Comparison of ENCODE assay signal across 1 cellular context in genomic region chr2:41836944-41837343, GRCh38.
TF ChIP-seq lines count a peak whose summit lies in the region.

No MANE protein-coding gene starts in this region.

TF ChIP-seq in HepG2, 621 proteins besides CTCF, POLR2A, EP300 and RAD21 (continued from another document and continues in another):
- no peak for TF ChIP-seq ZNF280B (CRISPR knock-in tag; IDR thresholded peaks at IDR 0.05; ENCODE audit: borderline replicate concordance)
- TF ChIP-seq BRD4 (CRISPR knock-in tag; IDR thresholded peaks at IDR 0.05), result no peak
- no peak for TF ChIP-seq ZNF350 (CRISPR knock-in tag; IDR thresholded peaks at IDR 0.05; ENCODE audit: borderline replicate concordance, low read depth)
- no peak for TF ChIP-seq XRCC5 (optimal IDR thresholded peaks at IDR 0.05; ENCODE audit: low read length)
- TF ChIP-seq POGZ (CRISPR knock-in tag; IDR thresholded peaks at IDR 0.05), result no peak
- no peak for TF ChIP-seq ZNF382 (CRISPR knock-in tag; IDR thresholded peaks at IDR 0.05; ENCODE audit: borderline replicate concordance)
- peak; percentile 95 for TF ChIP-seq LRRFIP1 (CRISPR knock-in tag; conservative IDR thresholded peaks at IDR 0.05)
- no peak for TF ChIP-seq GTF2F1 (IDR thresholded peaks at IDR 0.05; ENCODE audit: low read length)
- no peak for TF ChIP-seq MTA1 (CRISPR knock-in tag; IDR thresholded peaks at IDR 0.05; ENCODE audit: borderline replicate concordance)
- no peak for TF ChIP-seq NBN (conservative IDR thresholded peaks at IDR 0.05)
- TF ChIP-seq ZNF724P (CRISPR knock-in tag; IDR thresholded peaks at IDR 0.05; ENCODE audit: borderline replicate concordance), result no peak
- peak; percentile 92 for TF ChIP-seq GPN1 (CRISPR knock-in tag; IDR thresholded peaks at IDR 0.05; ENCODE audit: borderline replicate concordance)
- TF ChIP-seq GATAD1 (CRISPR knock-in tag; IDR thresholded peaks at IDR 0.05), result 0 out of 2 replicates have a peak, but pooled peaks have one; percentile 39
- no peak for TF ChIP-seq SRSF1 (optimal IDR thresholded peaks at IDR 0.05; ENCODE audit: low read depth, low read length)
- no peak for TF ChIP-seq ZNF609 (CRISPR knock-in tag; IDR thresholded peaks at IDR 0.05; ENCODE audit: borderline replicate concordance)
- no peak for TF ChIP-seq TCF12 (IDR thresholded peaks at IDR 0.05)
- no peak for TF ChIP-seq TCF12 (CRISPR knock-in tag; IDR thresholded peaks at IDR 0.05)
- TF ChIP-seq ZNF383 (CRISPR knock-in tag; IDR thresholded peaks at IDR 0.05; ENCODE audit: borderline replicate concordance), result no peak
- peak; percentile 40; the same call in 1 of the 2 replicates for TF ChIP-seq ZNF552 (CRISPR knock-in tag; IDR thresholded peaks at IDR 0.05; ENCODE audit: borderline replicate concordance)
- no peak for TF ChIP-seq ZNF543 (CRISPR knock-in tag; IDR thresholded peaks at IDR 0.05)
- no peak for TF ChIP-seq CAMTA2 (CRISPR knock-in tag; IDR thresholded peaks at IDR 0.05; ENCODE audit: borderline replicate concordance)
- TF ChIP-seq TBX3 (IDR thresholded peaks at IDR 0.05; ENCODE audit: borderline replicate concordance), result no peak
- TF ChIP-seq ZNF430 (CRISPR knock-in tag; IDR thresholded peaks at IDR 0.05), result peak; percentile 37; the same call in 1 of the 2 replicates
- TF ChIP-seq ZNF362 (CRISPR knock-in tag; IDR thresholded peaks at IDR 0.05; ENCODE audit: borderline replicate concordance), result no peak
- no peak for TF ChIP-seq ZHX2 (IDR thresholded peaks at IDR 0.05; ENCODE audit: low read depth)
- 0 out of 2 replicates have a peak, but pooled peaks have one; percentile 78 for TF ChIP-seq ZHX2 (CRISPR knock-in tag; IDR thresholded peaks at IDR 0.05; ENCODE audit: borderline replicate concordance)
- TF ChIP-seq ZNF691 (CRISPR knock-in tag; IDR thresholded peaks at IDR 0.05; ENCODE audit: borderline replicate concordance, low read depth), result no peak
- no peak for TF ChIP-seq E2F2 (CRISPR knock-in tag; IDR thresholded peaks at IDR 0.05; ENCODE audit: borderline replicate concordance)
- 0 out of 2 replicates have a peak, but pooled peaks have one; percentile 51 for TF ChIP-seq KDM4B (CRISPR knock-in tag; IDR thresholded peaks at IDR 0.05)
- no peak for TF ChIP-seq HOXA9 (CRISPR knock-in tag; IDR thresholded peaks at IDR 0.05; ENCODE audit: borderline replicate concordance)
- TF ChIP-seq HOXD1 (CRISPR knock-in tag; IDR thresholded peaks at IDR 0.05), result 0 out of 2 replicates have a peak, but pooled peaks have one; percentile 53
- no peak for TF ChIP-seq TFDP1 (CRISPR knock-in tag; IDR thresholded peaks at IDR 0.05; ENCODE audit: borderline replicate concordance)
- TF ChIP-seq ZNF800 (CRISPR knock-in tag; IDR thresholded peaks at IDR 0.05), result no peak
- TF ChIP-seq ZNF44 (CRISPR knock-in tag; IDR thresholded peaks at IDR 0.05), result no peak
- TF ChIP-seq ZSCAN20 (CRISPR knock-in tag; IDR thresholded peaks at IDR 0.05; ENCODE audit: borderline replicate concordance), result no peak
- TF ChIP-seq ZNF737 (CRISPR knock-in tag; IDR thresholded peaks at IDR 0.05; ENCODE audit: borderline replicate concordance), result no peak
